ENCODE assay signal across 1 cellular context in genomic region chr16:22324787-22325597, GRCh38.
TF ChIP-seq lines count a peak whose summit lies in the region.

No MANE protein-coding gene starts in this region.

TF ChIP-seq in HepG2, 621 proteins besides CTCF, POLR2A, EP300 and RAD21:
- no peak for TF ChIP-seq ARID5B (CRISPR knock-in tag; IDR thresholded peaks at IDR 0.05)
- TF ChIP-seq ZNF205 (CRISPR knock-in tag; IDR thresholded peaks at IDR 0.05): no peak
- TF ChIP-seq ZNF263 (CRISPR knock-in tag; IDR thresholded peaks at IDR 0.05): peak; percentile 61; the same call in 1 of the 2 replicates
- no peak for TF ChIP-seq ZNF34 (CRISPR knock-in tag; IDR thresholded peaks at IDR 0.05; ENCODE audit: borderline replicate concordance)
- TF ChIP-seq POLR2AphosphoS5 (IDR thresholded peaks at IDR 0.05; ENCODE audit: low read depth, low read length): 0 out of 2 replicates have a peak, but pooled peaks have one; percentile 8
- TF ChIP-seq U2AF2 (IDR thresholded peaks at IDR 0.05; ENCODE audit: low read depth, low read length): no peak
- TF ChIP-seq PITX1 (CRISPR knock-in tag; IDR thresholded peaks at IDR 0.05): no peak
- 0 out of 2 replicates have a peak, but pooled peaks have one; percentile 23 for TF ChIP-seq NBN (conservative IDR thresholded peaks at IDR 0.05)
- no peak for TF ChIP-seq KLF12 (CRISPR knock-in tag; IDR thresholded peaks at IDR 0.05; ENCODE audit: borderline replicate concordance)
- peak; percentile 38; the same call in 1 of the 2 replicates for TF ChIP-seq POLR2AphosphoS2 (IDR thresholded peaks at IDR 0.05; ENCODE audit: low read depth, low read length)
